19 cellular contexts compared by ENCODE assay signal in the genomic region with DNA sequence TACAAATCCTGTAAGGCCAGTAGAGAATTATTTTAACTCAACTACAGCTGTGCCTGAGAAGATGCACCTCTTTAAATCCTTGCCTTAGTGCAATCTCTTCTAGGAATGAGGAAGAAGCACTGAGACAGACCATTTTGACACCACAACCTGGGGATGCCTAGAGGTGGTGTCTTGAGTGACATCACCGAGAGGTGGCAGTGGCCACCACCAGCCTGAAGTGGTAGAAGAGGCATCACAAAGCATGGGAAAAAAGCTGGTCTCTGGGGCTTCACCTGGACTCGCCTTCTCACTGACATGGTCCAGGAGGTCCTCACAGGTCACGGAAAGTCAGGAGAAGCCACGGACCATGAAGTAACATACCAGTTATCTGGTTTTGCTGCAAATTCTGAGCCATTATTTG.
DNase-seq lines count a peak whose midpoint lies in the region; ATAC-seq and TF ChIP-seq lines count a peak whose summit lies in the region.
"Had no signal": no experiment of that assay in that cellular context is flagged by ENCODE, and none has a peak within 500 bp of the region (broad histone marks: within the 10 kb centered on the region; RNA-seq: fewer than 3 reads in every experiment).

No MANE protein-coding gene starts in this region.

- ATAC-seq in GM18498 (IDR thresholded peaks at IDR 0.05; ENCODE audit: unreplicated experiment) (no peak), GM18909 (IDR thresholded peaks at IDR 0.05; ENCODE audit: poor library complexity, unreplicated experiment) (no peak)
- ATAC-seq: activated naive CD8-positive, alpha-beta T cell treated with anti-CD3 and anti-CD28 coated beads, Interleukin-2, amount 50 U/mL, for 24 hours had no signal

- 90 to 96% (median 95%) methylated on average over 4 of the region's 4 CpGs for WGBS in stomach, 5 donors

- TF ChIP-seq CTCF in GM12864 (IDR thresholded peaks at IDR 0.05; ENCODE audit: low read depth, low read length, missing control alignments) (peak; percentile 60), NB4 (IDR thresholded peaks at IDR 0.05; ENCODE audit: low read depth, low read length) (no peak), stomach (IDR thresholded peaks at IDR 0.05) (no peak)

- TF ChIP-seq POLR2A in NB4 (IDR thresholded peaks at IDR 0.05; ENCODE audit: extremely low read depth, insufficient read length) (no peak), stomach (IDR thresholded peaks at IDR 0.05) (no peak)

- intact Hi-C loops in stomach (cut with DNase I; ENCODE audit: low total_unique reads) = no loop called here

- H3K4me1 ChIP-seq in stomach = peaks cover 42 to 97% (median 74%) of the 10 kb centered on the region in 4 donors

- no peaks in the 10 kb centered on the region for H3K9me3 ChIP-seq in stomach
- H3K9me3 ChIP-seq: spleen had no signal

- peaks cover under 1 to 50% (median 31%) of the 10 kb centered on the region in 4 donors for H3K36me3 ChIP-seq in stomach
- H3K36me3 ChIP-seq: spleen had no signal

- no peak for DNase-seq in GM12864 (ENCODE audit: low read depth)
- DNase-seq in NB4 (ENCODE audit: low read depth) = peak; percentile 19
- DNase-seq in caudate nucleus (lab: John Stamatoyannopoulos, UW) = no peak
- no peak for DNase-seq in stomach
- no peak for DNase-seq in COLO829 (ENCODE audit: low spot score)
- DNase-seq: activated CD4-positive, alpha-beta T cell treated with anti-CD3 and anti-CD28 coated beads for 48 hours; activated naive CD8-positive, alpha-beta T cell treated with anti-CD3 and anti-CD28 coated beads, Interleukin-2, amount 50 U/mL, for 24 hours; Calu3; erythroblast; GOT3; midbrain; NCI-H1694 treated with DMSO at 0.1 percent for 48 hours; NCI-H226; nephron progenitor cell; spleen; stimulated activated CD4-positive, alpha-beta T cell treated with anti-CD3 and anti-CD28 coated beads, Interleukin-4, amount 100 ng/mL, for 4 hours; substantia nigra had no signal

- H3K4me3 ChIP-seq in GM12864 (ENCODE audit: low read depth, low read length) (no peak overlapping the region), NB4 (ENCODE audit: low read depth, low read length) (no peak overlapping the region), stomach (no peak overlapping the region)
- H3K4me3 ChIP-seq: spleen had no signal

- peak overlapping the region; percentile 83 for H3K27ac ChIP-seq in caudate nucleus (ENCODE audit: low read depth, low read length)
- peak overlapping the region in 4 of 5 donors; percentile 38 to 95 (median 76) for H3K27ac ChIP-seq in stomach

- no peak for TF ChIP-seq EP300 in stomach (IDR thresholded peaks at IDR 0.05)

- H3K27me3 ChIP-seq in stomach = no peaks in the 10 kb centered on the region
- H3K27me3 ChIP-seq: spleen had no signal
